Comparison of ENCODE assay signal across 13 cellular contexts in the genomic region with DNA sequence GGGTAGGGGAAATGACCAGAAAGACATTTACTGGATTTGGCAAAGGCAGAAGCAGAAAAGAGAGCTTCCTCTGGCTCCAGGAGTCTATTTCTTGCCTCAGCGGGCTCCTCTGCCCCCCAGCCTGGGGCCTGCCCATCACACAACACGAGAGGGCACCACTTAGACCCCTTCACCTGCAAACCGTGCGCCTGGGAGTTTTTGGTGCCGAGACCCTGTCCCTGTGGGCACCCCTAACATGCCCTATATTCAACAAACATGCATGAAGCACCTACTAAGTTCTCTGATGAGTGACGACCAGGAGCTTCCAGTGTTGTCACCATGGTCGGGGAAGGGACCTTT. TPM values are rescaled to one million over a fixed set of nuclear protein-coding genes. Genes with fewer than 3 reads are reported as not detected.
DNase-seq lines count a peak whose midpoint lies in the region; ATAC-seq and TF ChIP-seq lines count a peak whose summit lies in the region.
"Had no signal": no experiment of that assay in that cellular context is flagged by ENCODE, and none has a peak within 500 bp of the region (broad histone marks: within the 10 kb centered on the region; RNA-seq: fewer than 3 reads in every experiment).

No MANE protein-coding gene starts in this region.

- H3K27ac ChIP-seq in VCaP = peak overlapping the region; percentile 13; the same call in 1 of the 2 replicates
- peak overlapping the region; percentile 67 to 97 (median 83) for H3K27ac ChIP-seq in gastroesophageal sphincter
- H3K27ac ChIP-seq in rectal smooth muscle tissue (ENCODE audit: low read depth, low read length) = peak overlapping the region; percentile 76

- H3K27ac Mint-ChIP-seq in CD14-positive monocyte (peak overlapping the region; percentile 86 to 95 (median 94)), nephron progenitor cell (no peak overlapping the region)
- no peak overlapping the region for H3K27ac Mint-ChIP-seq in stimulated activated naive B cell treated with anti-CD40 and anti-IgM and Interleukin-4, amounts not matched to agents 10 μg/mL and 1 μg/mL and 100 μg/mL, for 72 hours
- H3K27ac Mint-ChIP-seq: mesothelial cell of epicardium; stimulated activated memory B cell treated with anti-CD40 and anti-IgM and Interleukin-4, amounts not matched to agents 10 μg/mL and 1 μg/mL and 100 μg/mL, for 72 hours had no signal

- 38 to 60% methylated on average over 1 to 3 of the region's 7 CpGs for WGBS in gastroesophageal sphincter (ENCODE audit: low coverage in 1 of 2), 2 donors

- peaks cover 0 to 3% (median 0%) of the 10 kb centered on the region in 3 donors for H3K27me3 Mint-ChIP-seq in CD14-positive monocyte (ENCODE audit: low read depth in 3 of 3)
- H3K27me3 Mint-ChIP-seq in nephron progenitor cell (ENCODE audit: low read depth, poor library complexity) = peaks cover 12% of the 10 kb centered on the region
- peaks cover 0 to 5% of the 10 kb centered on the region in 2 donors for H3K27me3 Mint-ChIP-seq in stimulated activated naive B cell treated with anti-CD40 and anti-IgM and Interleukin-4, amounts not matched to agents 10 μg/mL and 1 μg/mL and 100 μg/mL, for 72 hours
- H3K27me3 Mint-ChIP-seq: central memory CD8-positive, alpha-beta T cell; stimulated activated memory B cell treated with anti-CD40 and anti-IgM and Interleukin-4, amounts not matched to agents 10 μg/mL and 1 μg/mL and 100 μg/mL, for 72 hours had no signal

- no peak for ATAC-seq in gastroesophageal sphincter
- ATAC-seq in HG03571 (IDR thresholded peaks at IDR 0.05; ENCODE audit: unreplicated experiment) = no peak
- no peak for ATAC-seq in stimulated activated naive B cell treated with anti-CD40 and anti-IgM and Interleukin-4, amounts not matched to agents 10 μg/mL and 1 μg/mL and 100 μg/mL, for 72 hours (replicated peaks)
- ATAC-seq: stimulated activated memory B cell treated with anti-CD40 and anti-IgM and Interleukin-4, amounts not matched to agents 10 μg/mL and 1 μg/mL and 100 μg/mL, for 72 hours had no signal

- peaks cover 47 to 65% of the 10 kb centered on the region in 2 donors for H3K36me3 Mint-ChIP-seq in CD14-positive monocyte
- H3K36me3 Mint-ChIP-seq in nephron progenitor cell (ENCODE audit: low read depth) = no peaks in the 10 kb centered on the region
- peaks cover 0 to 3% of the 10 kb centered on the region in 2 donors for H3K36me3 Mint-ChIP-seq in stimulated activated naive B cell treated with anti-CD40 and anti-IgM and Interleukin-4, amounts not matched to agents 10 μg/mL and 1 μg/mL and 100 μg/mL, for 72 hours
- H3K36me3 Mint-ChIP-seq: mesothelial cell of epicardium; stimulated activated memory B cell treated with anti-CD40 and anti-IgM and Interleukin-4, amounts not matched to agents 10 μg/mL and 1 μg/mL and 100 μg/mL, for 72 hours had no signal

- TF ChIP-seq CTCF in CD14-positive monocyte (IDR thresholded peaks at IDR 0.05) = no peak
- no peak for TF ChIP-seq CTCF in VCaP (conservative IDR thresholded peaks at IDR 0.05)
- TF ChIP-seq CTCF in gastroesophageal sphincter (IDR thresholded peaks at IDR 0.05) = no peak
- TF ChIP-seq CTCF in nephron progenitor cell (IDR thresholded peaks at IDR 0.05) = no peak

- H3K9me3 Mint-ChIP-seq in CD14-positive monocyte (peaks cover 0 to 2% (median 0%) of the 10 kb centered on the region in 7 donors), nephron progenitor cell (peaks cover 4% of the 10 kb centered on the region)
- no peaks in the 10 kb centered on the region for H3K9me3 Mint-ChIP-seq in stimulated activated naive B cell treated with anti-CD40 and anti-IgM and Interleukin-4, amounts not matched to agents 10 μg/mL and 1 μg/mL and 100 μg/mL, for 72 hours
- H3K9me3 Mint-ChIP-seq: central memory CD8-positive, alpha-beta T cell; mesothelial cell of epicardium; stimulated activated memory B cell treated with anti-CD40 and anti-IgM and Interleukin-4, amounts not matched to agents 10 μg/mL and 1 μg/mL and 100 μg/mL, for 72 hours had no signal

- DNase-seq in CD14-positive monocyte (ENCODE audit: low spot score) = no peak
- DNase-seq in nephron progenitor cell = no peak
- no peak for DNase-seq in activated CD4-positive, CD25-positive, alpha-beta regulatory T cell treated with anti-CD3 and anti-CD28 coated beads, Interleukin-2, amount 50 U/mL, for 72 hours
- DNase-seq in stimulated activated naive B cell treated with anti-CD40 and anti-IgM and Interleukin-4, amounts not matched to agents 10 μg/mL and 1 μg/mL and 100 μg/mL, for 72 hours = no peak
- DNase-seq: activated T-cell treated with anti-CD3 and anti-CD28 coated beads for 4 hours, NCI-H187 treated with DMSO at 0.1 percent for 48 hours had no signal

- H3K36me3 ChIP-seq in gastroesophageal sphincter (no peaks in the 10 kb centered on the region), rectal smooth muscle tissue (ENCODE audit: control insufficient read depth, insufficient read depth, low read length) (no peaks in the 10 kb centered on the region)

- peaks cover 80% of the 10 kb centered on the region for H3K4me1 Mint-ChIP-seq in CD14-positive monocyte
- peaks cover 19% of the 10 kb centered on the region for H3K4me1 Mint-ChIP-seq in nephron progenitor cell
- H3K4me1 Mint-ChIP-seq in stimulated activated naive B cell treated with anti-CD40 and anti-IgM and Interleukin-4, amounts not matched to agents 10 μg/mL and 1 μg/mL and 100 μg/mL, for 72 hours = peaks cover 18 to 31% of the 10 kb centered on the region in 2 donors

- TF ChIP-seq POLR2A in gastroesophageal sphincter (IDR thresholded peaks at IDR 0.05) = no peak

- intact Hi-C loops in CD14-positive monocyte (cut with micrococcal nuclease) = loop anchor here in 1 of 2 donors (2.0 kb wide), 1 partner anchor 17 kb away; no protein-coding TSS in a partner anchor

- H3K27me3 ChIP-seq in gastroesophageal sphincter = no peaks in the 10 kb centered on the region
- no peaks in the 10 kb centered on the region for H3K27me3 ChIP-seq in rectal smooth muscle tissue (ENCODE audit: control insufficient read depth, insufficient read depth, low read length)

- TF ChIP-seq EP300 in gastroesophageal sphincter (IDR thresholded peaks at IDR 0.05) = no peak

- no peaks in the 10 kb centered on the region for H3K9me3 ChIP-seq in gastroesophageal sphincter

- H3K9ac ChIP-seq in rectal smooth muscle tissue (ENCODE audit: low read length) = no peak overlapping the region

- H3K4me3 Mint-ChIP-seq in CD14-positive monocyte (peak overlapping the region in 1 of 2 donors; percentile 26), nephron progenitor cell (no peak overlapping the region)
- no peak overlapping the region for H3K4me3 Mint-ChIP-seq in stimulated activated naive B cell treated with anti-CD40 and anti-IgM and Interleukin-4, amounts not matched to agents 10 μg/mL and 1 μg/mL and 100 μg/mL, for 72 hours
- H3K4me3 Mint-ChIP-seq: central memory CD8-positive, alpha-beta T cell; mesothelial cell of epicardium; stimulated activated memory B cell treated with anti-CD40 and anti-IgM and Interleukin-4, amounts not matched to agents 10 μg/mL and 1 μg/mL and 100 μg/mL, for 72 hours had no signal

- H3K4me1 ChIP-seq in gastroesophageal sphincter (peaks cover 38 to 100% (median 77%) of the 10 kb centered on the region in 3 donors), rectal smooth muscle tissue (ENCODE audit: control insufficient read depth, insufficient read depth, low read length) (peaks cover 60% of the 10 kb centered on the region)

- H3K4me3 ChIP-seq in gastroesophageal sphincter = no peak overlapping the region
- peak overlapping the region; percentile 4 for H3K4me3 ChIP-seq in rectal smooth muscle tissue (ENCODE audit: low read length)

RNA-seq across cellular contexts. Expression of a gene that starts 18.8 kb away (rescaled TPM):
- 10 to 100 TPM; 56.4 to 81.7 TPM for polyA plus RNA-seq in CD14-positive monocyte
- total RNA-seq in gastroesophageal sphincter = 10 to 100 TPM; 44.7 to 59.4 (median 55.5) TPM

Comparison
In these comparisons a context has a peak if more than half of its experiments do, and no peak if none do; other contexts are left out.
1. H3K27ac Mint-ChIP-seq: peak in CD14-positive monocyte (7 of 7); none in nephron progenitor cell (single experiment) and stimulated activated naive B cell treated with anti-CD40 and anti-IgM and Interleukin-4, amounts not matched to agents 10 μg/mL and 1 μg/mL and 100 μg/mL, for 72 hours (single experiment).
2. H3K27ac ChIP-seq: peak in every context shown above with its lines; median percentile 83 in gastroesophageal sphincter; 76 in rectal smooth muscle tissue; 13 in VCaP.